ENCODE assay signal across 23 cellular contexts in the genomic region with DNA sequence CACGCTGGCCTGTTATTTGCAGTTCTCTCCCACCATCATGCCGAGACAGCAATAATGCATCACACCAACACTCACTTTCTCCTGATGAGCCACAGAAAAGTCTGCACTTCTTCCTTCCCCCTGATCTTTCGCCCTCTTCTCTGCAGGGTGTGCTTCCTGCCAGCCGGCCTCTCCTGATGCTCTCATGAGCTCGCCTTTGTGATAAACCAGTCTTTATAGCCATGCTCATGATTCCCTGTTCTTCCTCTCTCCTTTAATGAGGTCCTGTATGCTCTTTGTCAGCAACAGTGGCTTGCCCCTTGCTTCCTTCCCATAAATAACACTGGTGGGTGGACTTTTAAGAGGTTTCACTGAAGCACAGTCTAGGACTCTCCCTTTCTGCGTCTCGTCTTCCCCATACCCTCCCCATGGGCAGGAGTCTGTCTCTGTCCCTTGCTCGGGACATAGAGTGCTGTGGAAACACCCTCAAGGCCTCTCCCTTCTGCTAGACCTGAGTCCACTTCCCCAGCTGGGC.
DNase-seq lines count a peak whose midpoint lies in the region; ATAC-seq, FAIRE-seq and TF ChIP-seq lines count a peak whose summit lies in the region.
"Had no signal": no experiment of that assay in that cellular context is flagged by ENCODE, and none has a peak within 500 bp of the region (broad histone marks: within the 10 kb centered on the region; RNA-seq: fewer than 3 reads in every experiment).

No MANE protein-coding gene starts in this region.

- no peak overlapping the region for H3K27ac ChIP-seq in kidney (ENCODE audit: low read depth in 2 of 2, low read length in 2 of 2)
- H3K27ac ChIP-seq: SJCRH30 had no signal

- H3K4me1 ChIP-seq in kidney (ENCODE audit: control insufficient read depth in 1 of 2, insufficient read depth in 1 of 2, low read depth in 1 of 2, low read length in 2 of 2): no peaks in the 10 kb centered on the region

- no peak overlapping the region for H3K9ac ChIP-seq in kidney (ENCODE audit: low read length in 2 of 2)

- CTCF ChIA-PET in GM10248 (lab: Yijun Ruan, JAX): interaction anchor here (5.2 kb wide), 1 partner anchor 15 kb away, joined by 31 read pairs; no protein-coding TSS in a partner anchor

- POLR2A ChIA-PET in GM10248 (lab: Yijun Ruan, JAX): no interaction called here

- DNase-seq in NCI-H510A treated with DMSO at 0.1 percent for 48 hours (lab: John Stamatoyannopoulos, UW) (peak; percentile 38), NCI-H510A (lab: John Stamatoyannopoulos, UW) (no peak), astrocyte of the spinal cord (ENCODE audit: low read depth, low spot score) (peak; percentile 67), kidney (peak; percentile 18), CD1c-positive myeloid dendritic cell (ENCODE audit: extremely low spot score) (no peak), GM10248 (ENCODE audit: extremely low spot score) (no peak)
- DNase-seq: 8988T; BE2C; Calu3; CD8-positive, alpha-beta T cell; GF-D8; GOT3; HFFc6; Karpas-422; NCI-H1048; NCI-H1436 treated with DMSO at 0.1 percent for 48 hours; NCI-H2029; NCI-H524; SJCRH30 had no signal

- TF ChIP-seq CTCF in astrocyte of the spinal cord (IDR thresholded peaks at IDR 0.05; ENCODE audit: low read depth, low read length) (no peak), kidney (IDR thresholded peaks at IDR 0.05; ENCODE audit: borderline replicate concordance, extremely low read depth, insufficient read depth) (no peak), GM10248 (IDR thresholded peaks at IDR 0.05; ENCODE audit: control extremely low read depth, extremely low read depth, low read depth, missing control alignments) (no peak)

- ATAC-seq in HG02884 (IDR thresholded peaks at IDR 0.05; ENCODE audit: unreplicated experiment) (no peak), HG03280 (IDR thresholded peaks at IDR 0.05; ENCODE audit: unreplicated experiment) (no peak)
- ATAC-seq: CD8-positive, alpha-beta T cell; GM12878 had no signal

- no peaks in the 10 kb centered on the region for H3K9me3 ChIP-seq in kidney (ENCODE audit: control insufficient read depth in 1 of 2, low read length in 2 of 2)
- H3K9me3 ChIP-seq: BE2C, SJCRH30 had no signal

- no peaks in the 10 kb centered on the region for H3K36me3 ChIP-seq in kidney (ENCODE audit: control insufficient read depth in 1 of 2, insufficient read depth in 2 of 2, low read length in 2 of 2)
- H3K36me3 ChIP-seq: BE2C, SJCRH30 had no signal

- no peak for FAIRE-seq in kidney (lab: Jason Lieb, UNC)
- FAIRE-seq: GM12878, HTR-8/SVneo had no signal

- no peak overlapping the region for H3K4me3 ChIP-seq in astrocyte of the spinal cord (ENCODE audit: low read depth, low read length)
- H3K4me3 ChIP-seq in kidney (ENCODE audit: low read length in 2 of 2): no peak overlapping the region
- H3K4me3 ChIP-seq: GM12878, SJCRH30 had no signal

- in situ Hi-C loops in astrocyte of the spinal cord (cut with HindIII; ENCODE audit: low sequenced_read_pairs): no loop called here

- intact Hi-C loops in kidney (cut with DNase I): no loop called here

Comparison
In these comparisons a context has a peak if more than half of its experiments do, and no peak if none do; other contexts are left out.
1. DNase-seq: peak in NCI-H510A treated with DMSO at 0.1 percent for 48 hours (single experiment), astrocyte of the spinal cord (single experiment) and kidney (single experiment); none in NCI-H510A (single experiment), CD1c-positive myeloid dendritic cell (single experiment) and GM10248 (single experiment).